In genomic region chr20:37238426-37238825, GRCh38 we compare ENCODE assay signal across 16 cellular contexts. TPM values are rescaled to one million over a fixed set of nuclear protein-coding genes. Genes with fewer than 3 reads are reported as not detected.
DNase-seq lines count a peak whose midpoint lies in the region; FAIRE-seq and TF ChIP-seq lines count a peak whose summit lies in the region.
"Had no signal": no experiment of that assay in that cellular context is flagged by ENCODE, and none has a peak within 500 bp of the region (broad histone marks: within the 10 kb centered on the region; RNA-seq: fewer than 3 reads in every experiment).

No MANE protein-coding gene starts in this region.

- peaks cover 36% of the 10 kb centered on the region for H3K4me1 ChIP-seq in SJCRH30
- H3K4me1 ChIP-seq in skeletal muscle tissue (ENCODE audit: control insufficient read depth in 3 of 3, insufficient read depth in 3 of 3, low read length in 3 of 3): peaks cover 17 to 43% (median 29%) of the 10 kb centered on the region in 3 donors
- H3K4me1 ChIP-seq: Caco-2 had no signal

- FAIRE-seq in GM12891 (lab: Jason Lieb, UNC) (no peak), H54 (lab: Jason Lieb, UNC) (no peak)

- H3K9ac ChIP-seq in skeletal muscle tissue (ENCODE audit: low read depth in 1 of 3, low read length in 3 of 3): no peak overlapping the region

- H3K27me3 ChIP-seq in SJCRH30 (no peaks in the 10 kb centered on the region), skeletal muscle tissue (ENCODE audit: control insufficient read depth in 3 of 3, insufficient read depth in 3 of 3, low read length in 3 of 3) (no peaks in the 10 kb centered on the region)

- H3K4me1 Mint-ChIP-seq in brain: peaks cover 79% of the 10 kb centered on the region
- H3K4me1 Mint-ChIP-seq in mesothelial cell of epicardium: no peaks in the 10 kb centered on the region

- H3K9me3 Mint-ChIP-seq in brain (no peaks in the 10 kb centered on the region), mesothelial cell of epicardium (no peaks in the 10 kb centered on the region)

- no peaks in the 10 kb centered on the region for H3K27me3 Mint-ChIP-seq in brain
- H3K27me3 Mint-ChIP-seq in mesothelial cell of epicardium (ENCODE audit: low read depth): no peaks in the 10 kb centered on the region

- H3K36me3 ChIP-seq in SJCRH30: peaks cover 82% of the 10 kb centered on the region
- H3K36me3 ChIP-seq in skeletal muscle tissue (ENCODE audit: control insufficient read depth in 3 of 3, insufficient read depth in 3 of 3, low read length in 3 of 3): peaks cover 57 to 73% (median 65%) of the 10 kb centered on the region in 3 donors

- no peaks in the 10 kb centered on the region for H3K9me3 ChIP-seq in SJCRH30 (replicated peaks)
- no peaks in the 10 kb centered on the region for H3K9me3 ChIP-seq in skeletal muscle tissue (ENCODE audit: control insufficient read depth in 3 of 3, low read length in 3 of 3)
- H3K9me3 ChIP-seq: Caco-2 had no signal

- H3K27ac Mint-ChIP-seq in brain (peak overlapping the region; percentile 82 to 94 (median 92)), mesothelial cell of epicardium (peak overlapping the region; percentile 40)

- H3K4me3 ChIP-seq in SJCRH30 (no peak overlapping the region), skeletal muscle tissue (ENCODE audit: low read length in 3 of 3) (no peak overlapping the region)

- H3K36me3 Mint-ChIP-seq in brain (peaks cover 87% of the 10 kb centered on the region), mesothelial cell of epicardium (peaks cover 41% of the 10 kb centered on the region)

- DNase-seq in SJCRH30: no peak
- DNase-seq in mesothelial cell of epicardium (ENCODE audit: low spot score in 2 of 2, unreplicated experiment in 2 of 2): no peak
- no peak for DNase-seq in GM12891 (ENCODE audit: insufficient read length, low spot score)
- DNase-seq in NCI-H2029 (lab: John Stamatoyannopoulos, UW): no peak
- DNase-seq in H54 (ENCODE audit: insufficient read length, low spot score): no peak
- DNase-seq: DMS153, EL, H7, NCI-H526 treated with DMSO at 0.1 percent for 48 hours, OCI-M1, SIG-M5 had no signal

- TF ChIP-seq CTCF in brain (conservative IDR thresholded peaks at IDR 0.05) (no peak), mesothelial cell of epicardium (IDR thresholded peaks at IDR 0.05; ENCODE audit: unreplicated experiment) (no peak)

- H3K27ac ChIP-seq in SJCRH30 (peak overlapping the region; percentile 15; the same call in 1 of the 2 replicates), skeletal muscle tissue (ENCODE audit: low read depth, low read length) (peak overlapping the region; percentile 60)
- H3K27ac ChIP-seq: HL-60 had no signal

- TF ChIP-seq POLR2A in GM12891 (IDR thresholded peaks at IDR 0.05; ENCODE audit: low read depth, low read length) (no peak), H54 (IDR thresholded peaks at IDR 0.05; ENCODE audit: low read depth, low read length) (no peak)

- H3K4me3 Mint-ChIP-seq in brain: peak overlapping the region in 1 of 5 experiments; percentile 47
- no peak overlapping the region for H3K4me3 Mint-ChIP-seq in mesothelial cell of epicardium

TF ChIP-seq in GM12891, 5 proteins besides CTCF, POLR2A, EP300 and RAD21:
- TF ChIP-seq PAX5 (IDR thresholded peaks at IDR 0.05; ENCODE audit: insufficient read depth, low read length, severe bottlenecking) (no peak), POLR2AphosphoS5 (IDR thresholded peaks at IDR 0.05; ENCODE audit: low read depth, low read length) (no peak), TAF1 (IDR thresholded peaks at IDR 0.05; ENCODE audit: low read depth, low read length) (no peak), POU2F2 (IDR thresholded peaks at IDR 0.05; ENCODE audit: low read depth, low read length) (no peak), SPI1 (IDR thresholded peaks at IDR 0.05; ENCODE audit: low read depth, low read length) (no peak)

RNA-seq across cellular contexts. Expression of gene GHRH, which starts 23.2 kb away (rescaled TPM):
- not detected in 2 replicates for total RNA-seq in SJCRH30 (2014; rRNA removed; shearing (Covaris generic))
- polyA plus RNA-seq in brain (ENCODE audit: insufficient read depth, low read depth, low replicate concordance): not detected
- total RNA-seq in mesothelial cell of epicardium (not detected in 3 replicates), skeletal muscle tissue (not detected)
- polyA plus RNA-seq in GM12891 (2012; ENCODE audit: low read depth, missing spikeins): not detected
- total RNA-seq: Caco-2, H7, RPMI7951 had no signal

RNA-seq across cellular contexts. Expression of gene MANBAL, which starts 51.0 kb away (rescaled TPM):
- 28.9 and 32.4 TPM in 2 replicates for total RNA-seq in SJCRH30 (2014; rRNA removed; shearing (Covaris generic))
- 164 TPM for polyA plus RNA-seq in brain (ENCODE audit: insufficient read depth, low read depth, low replicate concordance)
- 40.3 to 44.2 TPM (median 43.0 TPM) in 3 replicates for total RNA-seq in mesothelial cell of epicardium
- 12.0 TPM for total RNA-seq in skeletal muscle tissue
- 17.5 TPM for polyA plus RNA-seq in GM12891 (2012; ENCODE audit: low read depth, missing spikeins)

RNA-seq across cellular contexts. Expression of gene MROH8, which starts 59.1 kb away (rescaled TPM):
- total RNA-seq in SJCRH30 (2014; rRNA removed; shearing (Covaris generic)): 2.0 and 2.1 TPM in 2 replicates
- polyA plus RNA-seq in brain (ENCODE audit: insufficient read depth, low read depth, low replicate concordance): 4.9 TPM
- 4.9 to 6.4 TPM (median 6.3 TPM) in 3 replicates for total RNA-seq in mesothelial cell of epicardium
- 1.0 TPM for total RNA-seq in skeletal muscle tissue
- polyA plus RNA-seq in GM12891 (2012; ENCODE audit: low read depth, missing spikeins): 1.6 TPM

RNA-seq across cellular contexts. Expression of gene RPN2, which starts 59.3 kb away (rescaled TPM):
- 369 and 373 TPM in 2 replicates for total RNA-seq in SJCRH30 (2014; rRNA removed; shearing (Covaris generic))
- polyA plus RNA-seq in brain (ENCODE audit: insufficient read depth, low read depth, low replicate concordance): 203 TPM
- total RNA-seq in mesothelial cell of epicardium (142 to 151 TPM (median 146 TPM) in 3 replicates), skeletal muscle tissue (117 TPM)
- 106 TPM for polyA plus RNA-seq in GM12891 (2012; ENCODE audit: low read depth, missing spikeins)
